ENCODE assay signal across 22 cellular contexts in genomic region chr11:94866231-94866827, GRCh38.
DNase-seq lines count a peak whose midpoint lies in the region; ATAC-seq, FAIRE-seq and TF ChIP-seq lines count a peak whose summit lies in the region.
"Had no signal": no experiment of that assay in that cellular context is flagged by ENCODE, and none has a peak within 500 bp of the region (broad histone marks: within the 10 kb centered on the region; RNA-seq: fewer than 3 reads in every experiment).

No MANE protein-coding gene starts in this region.

- TF ChIP-seq CTCF in endothelial cell (IDR thresholded peaks at IDR 0.05; ENCODE audit: unreplicated experiment) (no peak), neural progenitor cell (IDR thresholded peaks at IDR 0.05) (no peak), CD14-positive monocyte (IDR thresholded peaks at IDR 0.05) (no peak), tibial nerve (IDR thresholded peaks at IDR 0.05) (no peak)

- H3K27me3 ChIP-seq in neural progenitor cell (no peaks in the 10 kb centered on the region), tibial nerve (no peaks in the 10 kb centered on the region)
- H3K27me3 ChIP-seq in effector memory CD4-positive, alpha-beta T cell (replicated peaks; ENCODE audit: control insufficient read depth, insufficient read depth, low read length, poor library complexity, severe bottlenecking) = no peaks in the 10 kb centered on the region
- H3K27me3 ChIP-seq: BLaER1 treated with 17β-estradiol and CSF1 and Interleukin-3, amounts not matched to agents 10 nM and 100 nM; MG63 had no signal

- H4K20me1 ChIP-seq in neural progenitor cell (ENCODE audit: low read depth) = peaks cover 22% of the 10 kb centered on the region

- H3K4me3 Mint-ChIP-seq in endothelial cell (ENCODE audit: unreplicated experiment) (no peak overlapping the region), neural progenitor cell (no peak overlapping the region), CD14-positive monocyte (no peak overlapping the region)
- H3K4me3 Mint-ChIP-seq: CD8-positive, alpha-beta memory T cell; H9 had no signal

- no peaks in the 10 kb centered on the region for H3K9me3 Mint-ChIP-seq in endothelial cell (ENCODE audit: unreplicated experiment)
- H3K9me3 Mint-ChIP-seq in neural progenitor cell = no peaks in the 10 kb centered on the region
- no peaks in the 10 kb centered on the region for H3K9me3 Mint-ChIP-seq in CD14-positive monocyte
- H3K9me3 Mint-ChIP-seq: H9 had no signal

- no peak overlapping the region for H3K4me2 ChIP-seq in neural progenitor cell
- H3K4me2 ChIP-seq: BLaER1 treated with 17β-estradiol and CSF1 and Interleukin-3, amounts not matched to agents 10 nM and 100 nM had no signal

- ATAC-seq in HG02610 (IDR thresholded peaks at IDR 0.05; ENCODE audit: unreplicated experiment) = no peak
- ATAC-seq: Right ventricle myocardium inferior had no signal

- H3K4me1 Mint-ChIP-seq in endothelial cell (ENCODE audit: unreplicated experiment) (peaks cover 12% of the 10 kb centered on the region), neural progenitor cell (peaks cover 29% of the 10 kb centered on the region), CD14-positive monocyte (no peaks in the 10 kb centered on the region)
- H3K4me1 Mint-ChIP-seq: CD8-positive, alpha-beta memory T cell had no signal

- TF ChIP-seq POLR2A in tibial nerve (IDR thresholded peaks at IDR 0.05) = no peak

- intact Hi-C loops in CD14-positive monocyte (cut with micrococcal nuclease) = no loop called here

- no peaks in the 10 kb centered on the region for H3K79me2 ChIP-seq in neural progenitor cell (ENCODE audit: low read depth)

- H3K9me3 ChIP-seq in neural progenitor cell (ENCODE audit: low read depth) = no peaks in the 10 kb centered on the region
- no peaks in the 10 kb centered on the region for H3K9me3 ChIP-seq in effector memory CD4-positive, alpha-beta T cell (ENCODE audit: control insufficient read depth, low read length)
- no peaks in the 10 kb centered on the region for H3K9me3 ChIP-seq in tibial nerve
- H3K9me3 ChIP-seq: BLaER1 treated with 17β-estradiol and CSF1 and Interleukin-3, amounts not matched to agents 10 nM and 100 nM; MG63 had no signal

- H3K4me1 ChIP-seq in neural progenitor cell = peaks cover 12% of the 10 kb centered on the region
- no peaks in the 10 kb centered on the region for H3K4me1 ChIP-seq in effector memory CD4-positive, alpha-beta T cell (ENCODE audit: control insufficient read depth, insufficient read depth, low read length, poor library complexity, severe bottlenecking)
- no peaks in the 10 kb centered on the region for H3K4me1 ChIP-seq in tibial nerve
- H3K4me1 ChIP-seq: BLaER1 treated with 17β-estradiol and CSF1 and Interleukin-3, amounts not matched to agents 10 nM and 100 nM had no signal

- H2AFZ ChIP-seq in neural progenitor cell (replicated peaks) = no peak overlapping the region

- H3K9ac ChIP-seq in neural progenitor cell = no peak overlapping the region
- H3K9ac ChIP-seq: BLaER1 treated with 17β-estradiol and CSF1 and Interleukin-3, amounts not matched to agents 10 nM and 100 nM had no signal

- H3K27ac Mint-ChIP-seq in endothelial cell (ENCODE audit: unreplicated experiment) (peak overlapping the region; percentile 87), neural progenitor cell (peak overlapping the region; percentile 95), CD14-positive monocyte (no peak overlapping the region)
- H3K27ac Mint-ChIP-seq: CD8-positive, alpha-beta memory T cell had no signal

- H3F3A ChIP-seq in neural progenitor cell (ENCODE audit: low read depth) = no peaks in the 10 kb centered on the region

- H3K27me3 Mint-ChIP-seq in endothelial cell (ENCODE audit: unreplicated experiment) (peaks cover 7% of the 10 kb centered on the region), neural progenitor cell (ENCODE audit: insufficient read depth, low read depth) (peaks cover 2% of the 10 kb centered on the region), CD14-positive monocyte (ENCODE audit: low read depth in 3 of 3) (no peaks in the 10 kb centered on the region)

- FAIRE-seq in HTR-8/SVneo (lab: Jason Lieb, UNC) = peak; percentile 16
- FAIRE-seq: D721Med, RCC 7860 had no signal

- H3K36me3 Mint-ChIP-seq in endothelial cell (ENCODE audit: low read depth, unreplicated experiment) (peaks cover 55% of the 10 kb centered on the region), neural progenitor cell (peaks cover 44% of the 10 kb centered on the region), CD14-positive monocyte (peaks cover 39 to 56% of the 10 kb centered on the region in 2 donors)
- H3K36me3 Mint-ChIP-seq: CD8-positive, alpha-beta memory T cell had no signal

- H3K27ac ChIP-seq in neural progenitor cell = no peak overlapping the region
- no peak overlapping the region for H3K27ac ChIP-seq in effector memory CD4-positive, alpha-beta T cell (ENCODE audit: insufficient read depth, low read length, poor library complexity, severe bottlenecking)
- H3K27ac ChIP-seq in tibial nerve = no peak overlapping the region
- H3K27ac ChIP-seq: BLaER1 treated with 17β-estradiol and CSF1 and Interleukin-3, amounts not matched to agents 10 nM and 100 nM had no signal

- DNase-seq in HTR-8/SVneo (ENCODE audit: insufficient read length, low spot score) (no peak), NCI-H2227 treated with DMSO at 0.1 percent for 48 hours (lab: John Stamatoyannopoulos, UW) (peak; percentile 26), endothelial cell (ENCODE audit: low spot score) (no peak), neural progenitor cell (ENCODE audit: low spot score) (peak; percentile 8), CD14-positive monocyte (ENCODE audit: low spot score) (no peak), tibial nerve (ENCODE audit: low spot score in 2 of 2) (no peak)
- no peak for DNase-seq in effector memory CD4-positive, alpha-beta T cell
- DNase-seq: CD8-positive, alpha-beta memory T cell; H9; Karpas-422; MG63; NCI-H1048; NCI-H1436; NCI-H1930; NCI-H2171 treated with DMSO at 0.1 percent for 48 hours; NCI-H748 treated with DMSO at 0.1 percent for 48 hours; NK-92 treated with Interleukin-12 subunit alpha and Interleukin-12 subunit beta, amount 100 ng/mL, for 24 hours had no signal

- no peak for TF ChIP-seq EP300 in tibial nerve (IDR thresholded peaks at IDR 0.05)

- peaks cover 5% of the 10 kb centered on the region for H3K36me3 ChIP-seq in neural progenitor cell
- no peaks in the 10 kb centered on the region for H3K36me3 ChIP-seq in effector memory CD4-positive, alpha-beta T cell (ENCODE audit: control insufficient read depth, insufficient read depth, low read length)
- peaks cover 0 to 88% (median 5%) of the 10 kb centered on the region in 3 donors for H3K36me3 ChIP-seq in tibial nerve

- H3K4me3 ChIP-seq in neural progenitor cell (no peak overlapping the region), tibial nerve (no peak overlapping the region)
- H3K4me3 ChIP-seq in effector memory CD4-positive, alpha-beta T cell (ENCODE audit: insufficient read depth, low read depth, low read length, poor library complexity, severe bottlenecking) = no peak overlapping the region
- H3K4me3 ChIP-seq: BLaER1 treated with 17β-estradiol and CSF1 and Interleukin-3, amounts not matched to agents 10 nM and 100 nM; MG63 had no signal

- 66 to 68% methylated on average over 8 of the region's 8 CpGs for WGBS in tibial nerve, 2 donors

Comparison
In these comparisons a context has a peak if more than half of its experiments do, and no peak if none do; other contexts are left out.
1. DNase-seq: peak in NCI-H2227 treated with DMSO at 0.1 percent for 48 hours (single experiment) and neural progenitor cell (single experiment); none in HTR-8/SVneo (single experiment), endothelial cell (single experiment), effector memory CD4-positive, alpha-beta T cell (0 of 3), CD14-positive monocyte (single experiment) and tibial nerve (0 of 2).
2. H3K27ac Mint-ChIP-seq: peak in endothelial cell (single experiment) and neural progenitor cell (single experiment); none in CD14-positive monocyte (0 of 7).